In genomic region chr17:63773272-63774140, GRCh38 we compare ENCODE assay signal across 8 cellular contexts. TPM values are rescaled to one million over a fixed set of nuclear protein-coding genes. Genes with fewer than 3 reads are reported as not detected.
DNase-seq lines count a peak whose midpoint lies in the region; TF ChIP-seq lines count a peak whose summit lies in the region.

Gene CCDC47, minus strand, starts transcription at chr17:63773597. Its CDS starts 7,422 bp downstream, at chr17:63766175.

- peak within 1 kb of the TSS; percentile 100 for H3K27ac Mint-ChIP-seq in activated naive CD4-positive, alpha-beta T cell treated with anti-CD3 and anti-CD28 coated beads for 36 hours

- H3K36me3 ChIP-seq in neuron (ENCODE audit: insufficient read depth, low read length) (peaks cover 24% of the 10 kb centered on the region), subcutaneous abdominal adipose tissue (ENCODE audit: control insufficient read depth in 5 of 5, insufficient read depth in 5 of 5, low read length in 5 of 5) (peaks cover 4 to 9% (median 5%) of the 10 kb centered on the region in 5 donors)

- peak within 1 kb of the TSS; percentile 97 for H3K4me3 ChIP-seq in HFF-Myc (replicated peaks; ENCODE audit: low read depth, low read length)
- peak within 1 kb of the TSS; percentile 87 for H3K4me3 ChIP-seq in neuron (ENCODE audit: low read length)
- peak within 1 kb of the TSS; percentile 79 to 96 (median 89) for H3K4me3 ChIP-seq in subcutaneous abdominal adipose tissue (ENCODE audit: low read depth in 1 of 5, low read length in 5 of 5)

- no peaks in the 10 kb centered on the region for H3K9me3 Mint-ChIP-seq in activated naive CD4-positive, alpha-beta T cell treated with anti-CD3 and anti-CD28 coated beads for 36 hours

- CTCF ChIA-PET in activated naive CD4-positive, alpha-beta T cell treated with anti-CD3 and anti-CD28 coated beads for 36 hours (lab: Charles Lee) = interaction anchor here (0.6 to 1.9 kb wide), 8 partner anchors 31 to 1210 kb away, joined by 3 to 8 read pairs (median 4); partner anchors contain the start of gene FTSJ3

- intact Hi-C loops in activated naive CD4-positive, alpha-beta T cell treated with anti-CD3 and anti-CD28 coated beads for 36 hours (cut with micrococcal nuclease) = loop anchor here (1.0 to 5.0 kb wide), 8 partner anchors 32 to 806 kb away; partner anchors contain the start of genes ERN1, FTSJ3, ICAM2 and MAP3K3

- H2AFZ ChIP-seq in neuron (ENCODE audit: low read depth, low read length) = peak within 1 kb of the TSS; percentile 50

- H3K9ac ChIP-seq in subcutaneous abdominal adipose tissue (ENCODE audit: low read length in 5 of 5) = peak within 1 kb of the TSS; percentile 93 to 97 (median 97)

- H3K27me3 ChIP-seq in neuron (ENCODE audit: insufficient read depth, low read length) (no peaks in the 10 kb centered on the region), subcutaneous abdominal adipose tissue (ENCODE audit: control insufficient read depth in 5 of 5, insufficient read depth in 4 of 5, low read length in 5 of 5) (peaks cover 0 to 6% (median 0%) of the 10 kb centered on the region in 5 donors)

- H3K27ac ChIP-seq in subcutaneous abdominal adipose tissue (ENCODE audit: low read depth, low read length) = peak within 1 kb of the TSS; percentile 98

- TF ChIP-seq CTCF in HFF-Myc (IDR thresholded peaks at IDR 0.05; ENCODE audit: low read depth, low read length, missing control alignments) = no peak

- H3K36me3 Mint-ChIP-seq in activated naive CD4-positive, alpha-beta T cell treated with anti-CD3 and anti-CD28 coated beads for 36 hours (ENCODE audit: low read depth) = peaks cover 37% of the 10 kb centered on the region

- DNase-seq in GM03348 (ENCODE audit: low spot score) (peak; percentile 99), HFF-Myc (ENCODE audit: extremely low read depth, low read depth) (peak; percentile 98), NAMALWA (ENCODE audit: low spot score) (peak; percentile 99), SK-N-DZ (ENCODE audit: low spot score) (peak; percentile 100), foreskin melanocyte (peak; percentile 99)
- peak; percentile 99 for DNase-seq in activated naive CD4-positive, alpha-beta T cell treated with anti-CD3 and anti-CD28 coated beads for 36 hours

- H3K4me1 ChIP-seq in neuron (ENCODE audit: insufficient read depth, low read length) (peaks cover 17% of the 10 kb centered on the region), subcutaneous abdominal adipose tissue (ENCODE audit: control insufficient read depth in 5 of 5, insufficient read depth in 5 of 5, low read length in 5 of 5) (peaks cover 20 to 49% (median 48%) of the 10 kb centered on the region in 5 donors)

- no peaks in the 10 kb centered on the region for H3K27me3 Mint-ChIP-seq in activated naive CD4-positive, alpha-beta T cell treated with anti-CD3 and anti-CD28 coated beads for 36 hours (ENCODE audit: low read depth)

- H3K9me3 ChIP-seq in neuron (ENCODE audit: low read length) (no peaks in the 10 kb centered on the region), subcutaneous abdominal adipose tissue (ENCODE audit: control insufficient read depth in 5 of 5, low read length in 5 of 5) (no peaks in the 10 kb centered on the region)

- peaks cover 59% of the 10 kb centered on the region for H3K4me1 Mint-ChIP-seq in activated naive CD4-positive, alpha-beta T cell treated with anti-CD3 and anti-CD28 coated beads for 36 hours (ENCODE audit: low read depth)

- H3K4me3 Mint-ChIP-seq in activated naive CD4-positive, alpha-beta T cell treated with anti-CD3 and anti-CD28 coated beads for 36 hours = peak within 1 kb of the TSS; percentile 98

RNA-seq across cellular contexts. Expression of gene CCDC47, which starts in this region (rescaled TPM):
- 58.6 and 59.2 TPM in 2 replicates for polyA plus RNA-seq in SK-N-DZ (2014; cell fraction: cytosol; rRNA removed)
- 27.5 and 30.3 TPM in 2 replicates for polyA plus RNA-seq in SK-N-DZ (2014; cell fraction: nucleus; rRNA removed)
- total RNA-seq in activated naive CD4-positive, alpha-beta T cell treated with anti-CD3 and anti-CD28 coated beads for 36 hours = 10 to 100 TPM; 40.5 to 42.1 TPM

Comparison
In these comparisons a context has a peak if more than half of its experiments do, and no peak if none do; other contexts are left out.
1. Peak in every context shown above with its lines: DNase-seq, H3K4me3 ChIP-seq and H3K27ac ChIP-seq.